ENCODE assay signal across 8 cellular contexts in genomic region chr1:182029002-182029378, GRCh38. TPM values are rescaled to one million over a fixed set of nuclear protein-coding genes. Genes with fewer than 3 reads are reported as not detected.
DNase-seq lines count a peak whose midpoint lies in the region; ATAC-seq and TF ChIP-seq lines count a peak whose summit lies in the region.

No MANE protein-coding gene starts in this region.

- H3K27ac Mint-ChIP-seq in MCF 10A (ENCODE audit: low read depth, unreplicated experiment), result peak overlapping the region; percentile 91
- peak overlapping the region; percentile 98 for H3K27ac Mint-ChIP-seq in mesothelial cell of epicardium

- H3K9me3 Mint-ChIP-seq in MCF 10A (ENCODE audit: unreplicated experiment) (no peaks in the 10 kb centered on the region), mesothelial cell of epicardium (no peaks in the 10 kb centered on the region)

- H3K4me3 ChIP-seq in heart right ventricle, result peak overlapping the region; percentile 1 to 84 (median 64)
- peak overlapping the region; percentile 64 to 89 for H3K4me3 ChIP-seq in aorta (ENCODE audit: low read length in 2 of 2)

- H3K4me1 Mint-ChIP-seq in MCF 10A (ENCODE audit: insufficient read depth, unreplicated experiment), result peaks cover 10% of the 10 kb centered on the region
- H3K4me1 Mint-ChIP-seq in mesothelial cell of epicardium, result peaks cover 14% of the 10 kb centered on the region

- no peaks in the 10 kb centered on the region for H3K36me3 Mint-ChIP-seq in MCF 10A (ENCODE audit: insufficient read depth, unreplicated experiment)
- H3K36me3 Mint-ChIP-seq in mesothelial cell of epicardium, result no peaks in the 10 kb centered on the region

- POLR2A ChIA-PET in MCF 10A (lab: Yijun Ruan, JAX), result interaction anchor here (0.7 to 3.3 kb wide), 15 partner anchors 9 to 778 kb away, joined by 3 to 17 read pairs (median 4); no protein-coding TSS in a partner anchor

- CTCF ChIA-PET in MCF 10A (lab: Yijun Ruan, JAX), result interaction anchor here (0.6 to 1.8 kb wide), 11 partner anchors 11 to 844 kb away, joined by 3 to 7 read pairs (median 4); no protein-coding TSS in a partner anchor

- H3K27ac ChIP-seq in heart right ventricle (peak overlapping the region in 9 of 10 donors; percentile 48 to 89 (median 79)), aorta (ENCODE audit: low read depth in 1 of 2, low read length in 2 of 2) (peak overlapping the region in 1 of 2 donors; percentile 55)

- DNase-seq in heart right ventricle, result no peak
- DNase-seq in left cardiac atrium, result no peak
- no peak for DNase-seq in MCF 10A (ENCODE audit: unreplicated experiment)
- no peak for DNase-seq in mesothelial cell of epicardium (ENCODE audit: low spot score in 2 of 2, unreplicated experiment in 2 of 2)
- DNase-seq in aorta, result no peak
- DNase-seq in GM13977 (ENCODE audit: low spot score), result no peak
- DNase-seq in HCEC 1CT, result no peak

- ATAC-seq in heart right ventricle (no peak), left cardiac atrium (no peak), aorta (ENCODE audit: low FRiP score) (no peak), GM19035 (IDR thresholded peaks at IDR 0.05; ENCODE audit: unreplicated experiment) (no peak)

- TF ChIP-seq CTCF in heart right ventricle (IDR thresholded peaks at IDR 0.05), result no peak
- no peak for TF ChIP-seq CTCF in MCF 10A (IDR thresholded peaks at IDR 0.05; ENCODE audit: unreplicated experiment)
- TF ChIP-seq CTCF in mesothelial cell of epicardium (IDR thresholded peaks at IDR 0.05; ENCODE audit: unreplicated experiment), result no peak
- no peak for TF ChIP-seq CTCF in GM13977 (IDR thresholded peaks at IDR 0.05; ENCODE audit: extremely low read depth, insufficient read depth, missing control alignments)

- H3K4me3 Mint-ChIP-seq in MCF 10A (ENCODE audit: unreplicated experiment), result peak overlapping the region; percentile 85
- peak overlapping the region; percentile 91 for H3K4me3 Mint-ChIP-seq in mesothelial cell of epicardium

- H3K4me1 ChIP-seq in heart right ventricle (peaks cover 0 to 13% (median 6%) of the 10 kb centered on the region in 9 donors), aorta (ENCODE audit: control insufficient read depth in 1 of 2, insufficient read depth in 2 of 2, low read length in 2 of 2) (no peaks in the 10 kb centered on the region)

- intact Hi-C loops in heart right ventricle (cut with DNase I) (no loop called here), left cardiac atrium (cut with DNase I) (no loop called here), MCF 10A (cut with micrococcal nuclease) (no loop called here), aorta (cut with DNase I) (no loop called here)

- BruUV-seq in MCF 10A (replicated peaks; lab: Mats Ljungman, UMichigan), result no TSS peak

- WGBS in heart right ventricle, 2 donors, result 2 to 4% methylated on average over 2 of the region's 2 CpGs
- 0 to 5% methylated on average over 2 of the region's 2 CpGs for WGBS in aorta, 2 donors

- H3K9me3 ChIP-seq in heart right ventricle, result no peaks in the 10 kb centered on the region
- no peaks in the 10 kb centered on the region for H3K9me3 ChIP-seq in aorta (ENCODE audit: control insufficient read depth, low read length)

- in situ Hi-C loops in GM13977 (cut with MboI; ENCODE audit: low pct_unique_long_range_greater_than_20kb, low sequenced_read_pairs, unreplicated experiment), result loop anchor here (25.0 kb wide), 1 partner anchor 542 kb away; the partner anchor contains the start of gene CACNA1E

- no peaks in the 10 kb centered on the region for H3K36me3 ChIP-seq in heart right ventricle
- no peaks in the 10 kb centered on the region for H3K36me3 ChIP-seq in aorta (ENCODE audit: control insufficient read depth in 1 of 2, insufficient read depth in 2 of 2, low read length in 1 of 2)

- H3K27me3 ChIP-seq in heart right ventricle, result no peaks in the 10 kb centered on the region
- H3K27me3 ChIP-seq in aorta (ENCODE audit: control insufficient read depth in 1 of 2, insufficient read depth in 2 of 2, low read length in 1 of 2), result no peaks in the 10 kb centered on the region

- no peaks in the 10 kb centered on the region for H3K27me3 Mint-ChIP-seq in MCF 10A (ENCODE audit: insufficient read depth, unreplicated experiment)
- H3K27me3 Mint-ChIP-seq in mesothelial cell of epicardium (ENCODE audit: low read depth), result no peaks in the 10 kb centered on the region

RNA-seq across cellular contexts. Expression of gene ZNF648, which starts 32.5 kb away (rescaled TPM):
- total RNA-seq in heart right ventricle (under 1 TPM in 1 of 10 donors, not detected in 9; 0.09 TPM), left cardiac atrium (not detected), MCF 10A (2022) (not detected in 2 replicates), mesothelial cell of epicardium (0.09 to 0.23 TPM (median 0.18 TPM) in 3 replicates), aorta (not detected)
- polyA plus RNA-seq in heart right ventricle (not detected), aorta (not detected)
